Comparison of ENCODE assay signal across 20 cellular contexts in genomic region chr1:245099401-245099800, GRCh38. TPM values are rescaled to one million over a fixed set of nuclear protein-coding genes. Genes with fewer than 3 reads are reported as not detected.
DNase-seq lines count a peak whose midpoint lies in the region; ATAC-seq, FAIRE-seq and TF ChIP-seq lines count a peak whose summit lies in the region.
"Had no signal": no experiment of that assay in that cellular context is flagged by ENCODE, and none has a peak within 500 bp of the region (broad histone marks: within the 10 kb centered on the region; RNA-seq: fewer than 3 reads in every experiment).

No MANE protein-coding gene starts in this region.

- intact Hi-C loops in K562 (cut with micrococcal nuclease), result no loop called here

- H3K4me2 ChIP-seq in K562 (ENCODE audit: insufficient read depth, low read length), result no peak overlapping the region

- no peaks in the 10 kb centered on the region for H3K27me3 ChIP-seq in H7 (ENCODE audit: control insufficient read depth, insufficient read depth, low read length)
- H3K27me3 ChIP-seq in K562 (ENCODE audit: control insufficient read depth in 2 of 2, insufficient read depth in 2 of 2, low read length in 2 of 2), result peaks cover 0 to 8% of the 10 kb centered on the region in 2 experiments; a peak in 1 of 5 replicates
- H3K27me3 ChIP-seq: MG63 had no signal

- no peak overlapping the region for H3K27ac ChIP-seq in K562 (ENCODE audit: extremely low read depth, low read depth, low read length)

- TF ChIP-seq RAD21 in K562 (CRISPR knock-in tag; conservative IDR thresholded peaks at IDR 0.05 in 1 of 2, IDR thresholded peaks at IDR 0.05 in 1 of 2), result no peak

- H4K20me1 ChIP-seq in K562 (replicated peaks; ENCODE audit: control insufficient read depth, insufficient read depth, low read length), result no peaks in the 10 kb centered on the region

- CTCF ChIA-PET in K562 (lab: Yijun Ruan, JAX; ENCODE audit: low intra/inter-chr PET ratio), result no interaction called here

- H2AFZ ChIP-seq in K562 (ENCODE audit: low read depth, low read length), result no peak overlapping the region

- H3K9me1 ChIP-seq in K562 (ENCODE audit: control insufficient read depth, insufficient read depth, low read length), result no peaks in the 10 kb centered on the region

- H3K4me1 ChIP-seq in K562 (replicated peaks in 1 of 2; ENCODE audit: control insufficient read depth in 2 of 2, insufficient read depth in 2 of 2, low read length in 2 of 2), result peaks cover 0 to 3% of the 10 kb centered on the region in 2 experiments; a peak in 1 of 5 replicates
- H3K4me1 ChIP-seq: Caco-2 had no signal

- H3K4me3 ChIP-seq in H7 (ENCODE audit: insufficient read depth, low read depth, low read length) (no peak overlapping the region), K562 (no peak overlapping the region)
- H3K4me3 ChIP-seq: MG63 had no signal

- TF ChIP-seq CTCF in K562 (IDR thresholded peaks at IDR 0.05 in 2 of 3, conservative IDR thresholded peaks at IDR 0.05 in 1 of 3; ENCODE audit: insufficient read depth in 2 of 3, low read depth in 1 of 3, low read length in 3 of 3), result no peak

- DNase-seq in H7 (peak; percentile 39), K562 (ENCODE audit: extremely low read depth in 1 of 4, low spot score in 3 of 4) (no peak), medulla oblongata (ENCODE audit: extremely low spot score) (peak; percentile 62), retina (peak; percentile 19), T1000 (lab: John Stamatoyannopoulos, UW) (no peak), OCI-M2 (lab: John Stamatoyannopoulos, UW; ENCODE audit: unreplicated experiment) (no peak)
- DNase-seq in effector CD8-positive, alpha-beta T cell (lab: John Stamatoyannopoulos, UW), result no peak
- DNase-seq: Caco-2, EL, Karpas-422, MG63, NCI-H1092, NCI-H146, NCI-H2081 treated with DMSO at 0.1 percent for 48 hours, NCI-H510A treated with DMSO at 0.1 percent for 48 hours, SHP77 had no signal

- POLR2A ChIA-PET in K562 (lab: Yijun Ruan, JAX), result interaction anchor here (1.0 kb wide), 1 partner anchor 11 kb away, joined by 3 read pairs; no protein-coding TSS in a partner anchor

- H3K79me2 ChIP-seq in K562 (ENCODE audit: control insufficient read depth, insufficient read depth, low read length), result no peaks in the 10 kb centered on the region

- in situ Hi-C loops in K562 (cut with MboI), result no loop called here

- H3K36me3 ChIP-seq in H7 (replicated peaks; ENCODE audit: control insufficient read depth, insufficient read depth, low read length), result no peaks in the 10 kb centered on the region
- H3K36me3 ChIP-seq in K562 (ENCODE audit: control insufficient read depth, insufficient read depth, low read length), result no peaks in the 10 kb centered on the region
- H3K36me3 ChIP-seq: MG63 had no signal

- TF ChIP-seq EP300 in K562 (IDR thresholded peaks at IDR 0.05; ENCODE audit: low read length), result no peak

- no TSS peak for BruUV-seq in K562 (replicated peaks; lab: Mats Ljungman, UMichigan)

- ATAC-seq in K562 (peak; percentile 42; the same call in 1 of the 3 replicates), HG02763 (IDR thresholded peaks at IDR 0.05; ENCODE audit: unreplicated experiment) (no peak)

- H3K9me3 ChIP-seq in K562 (replicated peaks; ENCODE audit: control insufficient read depth, insufficient read depth, low read depth, low read length), result no peaks in the 10 kb centered on the region
- H3K9me3 ChIP-seq: Caco-2, MG63 had no signal

- no peak for TF ChIP-seq POLR2A in K562 (conservative IDR thresholded peaks at IDR 0.05)

- FAIRE-seq in K562 (lab: Jason Lieb, UNC), result no peak
- FAIRE-seq: H54, RCC 7860 had no signal

- H3K9ac ChIP-seq in K562 (ENCODE audit: insufficient read depth in 1 of 2, low read depth in 2 of 2, low read length in 2 of 2), result no peak overlapping the region

- WGBS in K562 (ENCODE audit: insufficient coverage, low coverage, missing lambda C conversion rate), result 55% methylated on average over 8 of the region's 8 CpGs

TF ChIP-seq in K562, 482 proteins besides CTCF, POLR2A, EP300 and RAD21:
- TF ChIP-seq PML (IDR thresholded peaks at IDR 0.05; ENCODE audit: low read length), result no peak
- peak; percentile 28; the same call in 1 of the 2 replicates for TF ChIP-seq PKNOX1 (IDR thresholded peaks at IDR 0.05)

RNA-seq across cellular contexts. Expression of gene KIF26B, which starts 55.4 kb away (rescaled TPM):
- total RNA-seq in H7 (2014; rRNA removed; shearing (Covaris generic)), result 0.89 and 1.7 TPM in 2 replicates
- total RNA-seq in K562 (2011; cell fraction: chromatin; rRNA removed; ENCODE audit: low replicate concordance), result not detected in 2 replicates
- total RNA-seq in K562 (2011; cell fraction: nucleolus; rRNA removed), result not detected in 2 replicates
- total RNA-seq in K562 (2011; cell fraction: nucleoplasm; rRNA removed), result not detected in 2 replicates
- not detected in 2 replicates for total RNA-seq in K562 (2014; rRNA removed)
- not detected in 2 replicates for total RNA-seq in K562 (2014; rRNA removed; fragmentation: Illumina TruSeq; extraction: Trizol)
- total RNA-seq in K562 (2015; rRNA removed; fragmentation: Illumina TruSeq; extraction: Trizol), result not detected in 2 replicates
- 0.02 and 0.07 TPM in 2 replicates for total RNA-seq in K562 (2021)
- not detected in 2 replicates for polyA plus RNA-seq in K562 (2011; rRNA removed)
- under 0.01 TPM in 1 of 2 replicates, not detected in the other for polyA plus RNA-seq in K562 (2011; cell fraction: cytosol; rRNA removed)
- polyA plus RNA-seq in K562 (2011; cell fraction: nucleus; rRNA removed), result 0.01 and 0.03 TPM in 2 replicates
- polyA plus RNA-seq in K562 (2012), result 0.18 and 0.36 TPM in 2 replicates
- not detected in 2 replicates for polyA plus RNA-seq in K562 (2014; fragmentation: Illumina TruSeq; extraction: Trizol)
- polyA plus RNA-seq in K562 (2014; fragmentation: Nextera tagmentation; extraction: Ambion mirVana), result under 1 TPM; 0.03 to 0.08 TPM
- not detected in 2 replicates for polyA plus RNA-seq in K562 (2014; rRNA removed)
- polyA minus RNA-seq in K562 (2011; rRNA and poly(A)+ RNA removed), result not detected in 2 replicates
- not detected in 2 replicates for polyA minus RNA-seq in K562 (2011; cell fraction: cytosol; rRNA and poly(A)+ RNA removed)
- 0.13 TPM in 1 of 2 replicates, not detected in the other for polyA minus RNA-seq in K562 (2011; cell fraction: nucleus; rRNA and poly(A)+ RNA removed)
- total RNA-seq: A673 had no signal

Comparison
In these comparisons a context has a peak if more than half of its experiments do, and no peak if none do; other contexts are left out.
1. DNase-seq: peak in H7 (single experiment), medulla oblongata (single experiment) and retina (single experiment); none in K562 (0 of 4), T1000 (single experiment), effector CD8-positive, alpha-beta T cell (single experiment) and OCI-M2 (single experiment).